In the genomic region with DNA sequence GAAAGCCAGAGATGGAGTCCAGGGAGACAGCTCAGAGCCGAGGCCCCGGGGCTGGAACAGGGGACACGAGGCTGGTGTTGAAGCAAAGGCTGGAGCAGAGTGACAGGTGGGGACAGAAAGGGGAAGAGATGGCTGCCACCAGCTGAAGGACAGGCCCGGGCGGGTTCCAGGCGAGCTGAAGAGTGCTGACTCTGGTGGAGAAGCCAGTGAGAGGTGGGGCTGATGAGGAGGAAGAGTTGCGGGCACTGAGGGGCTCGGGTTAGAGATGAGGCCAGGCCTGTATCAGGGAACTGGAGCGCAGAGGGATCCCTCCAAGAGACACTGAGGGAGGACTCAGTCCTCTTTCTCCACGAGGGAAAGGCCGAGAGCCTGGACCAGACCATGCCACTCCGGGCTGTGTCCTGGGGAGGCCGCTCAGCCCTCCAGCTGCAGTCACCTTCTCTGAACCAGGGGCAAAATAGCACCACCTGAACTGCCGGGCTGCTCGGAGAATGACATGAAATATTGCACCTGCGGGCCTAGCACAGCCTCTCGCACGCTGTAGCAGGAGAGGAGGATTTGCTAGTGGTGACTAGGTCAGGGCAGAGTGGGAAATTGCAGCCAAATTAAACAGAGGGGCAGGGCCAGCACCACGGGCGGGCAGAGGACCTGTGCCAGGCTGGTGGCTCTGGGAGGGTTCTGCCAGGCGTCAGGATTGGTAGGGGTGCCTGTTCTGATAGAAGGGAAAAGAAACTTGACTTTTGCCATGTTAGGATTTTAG, we compare ENCODE assay signal across 10 cellular contexts.
A peak's percentile ranks its signal among the peaks of the same experiment; 100 is the strongest.
DNase-seq lines count a peak whose midpoint lies in the region; ATAC-seq and TF ChIP-seq lines count a peak whose summit lies in the region.
"Had no signal": no experiment of that assay in that cellular context is flagged by ENCODE, and none has a peak within 500 bp of the region (broad histone marks: within the 10 kb centered on the region; RNA-seq: fewer than 3 reads in every experiment).

No MANE protein-coding gene starts in this region.

- peaks cover 18% of the 10 kb centered on the region for H3K27me3 Mint-ChIP-seq in T-helper 2 cell treated with Interferon-gamma antibody and Interleukin-4, amounts not matched to agents 5 μg/mL and 100 μg/mL, for 36 hours (ENCODE audit: low read depth)
- H3K27me3 Mint-ChIP-seq in endodermal cell (ENCODE audit: insufficient read depth), result no peaks in the 10 kb centered on the region

- H3K4me3 Mint-ChIP-seq in T-helper 2 cell treated with Interferon-gamma antibody and Interleukin-4, amounts not matched to agents 5 μg/mL and 100 μg/mL, for 36 hours, result peak overlapping the region; percentile 3
- H3K4me3 Mint-ChIP-seq in endodermal cell, result no peak overlapping the region

- H3K27ac ChIP-seq in endodermal cell (ENCODE audit: low read depth, low read length), result no peak overlapping the region
- peak overlapping the region; percentile 17 for H3K27ac ChIP-seq in substantia nigra (ENCODE audit: low read depth, low read length, poor library complexity, severe bottlenecking)

- H3K4me1 ChIP-seq in endodermal cell (ENCODE audit: control insufficient read depth, insufficient read depth, low read length), result peaks cover 3% of the 10 kb centered on the region

- no peak overlapping the region for H3K4me3 ChIP-seq in endodermal cell (ENCODE audit: low read length)

- peaks cover 39% of the 10 kb centered on the region for H3K4me1 Mint-ChIP-seq in T-helper 2 cell treated with Interferon-gamma antibody and Interleukin-4, amounts not matched to agents 5 μg/mL and 100 μg/mL, for 36 hours (ENCODE audit: low read depth)
- peaks cover 17% of the 10 kb centered on the region for H3K4me1 Mint-ChIP-seq in endodermal cell

- H3K36me3 Mint-ChIP-seq in T-helper 2 cell treated with Interferon-gamma antibody and Interleukin-4, amounts not matched to agents 5 μg/mL and 100 μg/mL, for 36 hours (ENCODE audit: low read depth), result peaks cover 4% of the 10 kb centered on the region
- H3K36me3 Mint-ChIP-seq in endodermal cell (ENCODE audit: low read depth), result no peaks in the 10 kb centered on the region

- peak overlapping the region; percentile 24 for H3K27ac Mint-ChIP-seq in T-helper 2 cell treated with Interferon-gamma antibody and Interleukin-4, amounts not matched to agents 5 μg/mL and 100 μg/mL, for 36 hours
- H3K27ac Mint-ChIP-seq in endodermal cell, result no peak overlapping the region

- no peak for DNase-seq in T-helper 2 cell treated with Interferon-gamma antibody and Interleukin-4, amounts not matched to agents 5 μg/mL and 100 μg/mL, for 36 hours (ENCODE audit: low spot score)
- DNase-seq in T-helper 2 cell (no peak), NCI-H345 treated with DMSO at 0.1 percent for 48 hours (lab: John Stamatoyannopoulos, UW; ENCODE audit: unreplicated experiment) (peak; percentile 42), endodermal cell (peak; percentile 42), substantia nigra (lab: John Stamatoyannopoulos, UW) (peak in 4 of 49 donors; percentile 10 to 56 (median 45)), GM13977 (ENCODE audit: low spot score) (no peak)
- DNase-seq: activated effector memory CD4-positive, alpha-beta T cell treated with anti-CD3 and anti-CD28 coated beads, Interleukin-2, amount 50 U/mL, for 16 hours; NCI-H1694 had no signal

- TF ChIP-seq CTCF in endodermal cell (conservative IDR thresholded peaks at IDR 0.05) (no peak), GM13977 (IDR thresholded peaks at IDR 0.05; ENCODE audit: extremely low read depth, insufficient read depth, missing control alignments) (no peak)

- 94 to 95% methylated on average over 13 to 21 of the region's 21 CpGs for WGBS in endodermal cell (ENCODE audit: insufficient coverage in 1 of 2, insufficient read length in 1 of 2), 2 experiments

- H3K27me3 ChIP-seq in endodermal cell (ENCODE audit: control insufficient read depth, insufficient read depth, low read length, poor library complexity, severe bottlenecking), result no peaks in the 10 kb centered on the region

- ATAC-seq in HG03196 (IDR thresholded peaks at IDR 0.05; ENCODE audit: unreplicated experiment) (no peak), HG03039 (IDR thresholded peaks at IDR 0.05; ENCODE audit: unreplicated experiment) (no peak)

- no peaks in the 10 kb centered on the region for H3K36me3 ChIP-seq in endodermal cell (ENCODE audit: control insufficient read depth, insufficient read depth, low read length)

- H3K9me3 ChIP-seq in endodermal cell (ENCODE audit: control insufficient read depth, low read length), result no peaks in the 10 kb centered on the region

- H3K9ac ChIP-seq in endodermal cell (ENCODE audit: extremely low read depth, low read length, poor library complexity, severe bottlenecking), result no peak overlapping the region

- in situ Hi-C loops in GM13977 (cut with MboI; ENCODE audit: low pct_unique_long_range_greater_than_20kb, low sequenced_read_pairs, unreplicated experiment), result no loop called here

- no peaks in the 10 kb centered on the region for H3K9me3 Mint-ChIP-seq in T-helper 2 cell treated with Interferon-gamma antibody and Interleukin-4, amounts not matched to agents 5 μg/mL and 100 μg/mL, for 36 hours
- H3K9me3 Mint-ChIP-seq in endodermal cell, result no peaks in the 10 kb centered on the region

Comparison
In these comparisons a context has a peak if more than half of its experiments do, and no peak if none do; other contexts are left out.
1. DNase-seq: peak in NCI-H345 treated with DMSO at 0.1 percent for 48 hours (single experiment) and endodermal cell (single experiment); none in T-helper 2 cell treated with Interferon-gamma antibody and Interleukin-4, amounts not matched to agents 5 μg/mL and 100 μg/mL, for 36 hours (single experiment), T-helper 2 cell (0 of 5) and GM13977 (single experiment).